Comparison of ENCODE assay signal across 8 cellular contexts in genomic region chr9:114386886-114387677, GRCh38. TPM values are rescaled to one million over a fixed set of nuclear protein-coding genes. Genes with fewer than 3 reads are reported as not detected.
DNase-seq lines count a peak whose midpoint lies in the region; ATAC-seq and TF ChIP-seq lines count a peak whose summit lies in the region.

No MANE protein-coding gene starts in this region.

- ATAC-seq in left colon: peak; percentile 79

- 18 to 43% (median 29%) methylated on average over 12 to 18 of the region's 18 CpGs for WGBS in adrenal gland, 4 donors
- 10 to 41% (median 16%) methylated on average over 5 to 18 of the region's 18 CpGs for WGBS in stomach, 5 donors

- H3K27me3 ChIP-seq in adrenal gland (no peaks in the 10 kb centered on the region), stomach (no peaks in the 10 kb centered on the region)

- H3K9me3 ChIP-seq in adrenal gland (replicated peaks in 1 of 3) (no peaks in the 10 kb centered on the region), stomach (no peaks in the 10 kb centered on the region)

- H3K4me1 ChIP-seq in adrenal gland (replicated peaks in 1 of 2) (peaks cover 27 to 65% of the 10 kb centered on the region in 2 donors), stomach (peaks cover 67 to 99% (median 92%) of the 10 kb centered on the region in 4 donors)

- H3K27ac ChIP-seq in adrenal gland (peak overlapping the region in 4 of 5 donors; percentile 47 to 93 (median 80)), stomach (peak overlapping the region; percentile 49 to 93 (median 88))

- intact Hi-C loops in adrenal gland (cut with DNase I) (no loop called here), left colon (cut with DNase I, micrococcal nuclease) (no loop called here), stomach (cut with DNase I; ENCODE audit: low total_unique reads) (no loop called here)

- in situ Hi-C loops in GM13976 (cut with MboI; ENCODE audit: low sequenced_read_pairs, unreplicated experiment): no loop called here

- H3K4me3 ChIP-seq in adrenal gland (peak overlapping the region in 3 of 4 donors; percentile 16 to 62 (median 18)), stomach (peak overlapping the region; percentile 52 to 63 (median 54))

- H3K36me3 ChIP-seq in adrenal gland (replicated peaks in 1 of 2): no peaks in the 10 kb centered on the region
- H3K36me3 ChIP-seq in stomach: peaks cover 0 to 3% (median under 1%) of the 10 kb centered on the region in 4 donors

- no peak for TF ChIP-seq CTCF in adrenal gland (IDR thresholded peaks at IDR 0.05)
- no peak for TF ChIP-seq CTCF in stomach (IDR thresholded peaks at IDR 0.05)
- no peak for TF ChIP-seq CTCF in GM13976 (IDR thresholded peaks at IDR 0.05; ENCODE audit: borderline replicate concordance, control extremely low read depth, extremely low read depth, insufficient read depth, missing control alignments)

- TF ChIP-seq POLR2A in adrenal gland (IDR thresholded peaks at IDR 0.05) (no peak), stomach (IDR thresholded peaks at IDR 0.05) (no peak)

- peak; percentile 73 for DNase-seq in activated effector memory CD4-positive, alpha-beta T cell treated with anti-CD3 and anti-CD28 coated beads, Interleukin-2, amount 50 U/mL, for 16 hours
- DNase-seq in activated effector memory CD4-positive, alpha-beta T cell treated with Interleukin-2 at 50 U/mL for 16 hours: no peak
- DNase-seq in adrenal gland (peak in 3 of 7 donors; percentile 31 to 83 (median 37)), left colon (peak; percentile 77 to 83), stomach (peak; percentile 49), NCI-H446 treated with DMSO at 0.1 percent for 48 hours (lab: John Stamatoyannopoulos, UW) (no peak), HK-2 (ENCODE audit: unreplicated experiment) (no peak), GM13976 (ENCODE audit: low spot score) (no peak)

- TF ChIP-seq EP300 in stomach (IDR thresholded peaks at IDR 0.05): no peak

RNA-seq across cellular contexts. Expression of gene AKNA, which starts 0.7 kb away (rescaled TPM):
- 10 to 100 TPM in 6 of 8 donors, 1 to 10 TPM in 2; 7.5 to 20.0 (median 15.9) TPM for total RNA-seq in adrenal gland
- polyA plus RNA-seq in adrenal gland: 10 to 100 TPM in 2 of 3 donors, 1 to 10 TPM in 1; 4.8 to 37.3 (median 20.3) TPM
- 10 to 100 TPM; 32.4 to 35.9 TPM for total RNA-seq in left colon
- 10 to 100 TPM; 13.4 to 85.8 (median 31.0) TPM for total RNA-seq in stomach
- polyA plus RNA-seq in stomach: 10 to 100 TPM; 12.2 to 13.6 (median 12.3) TPM

RNA-seq across cellular contexts. Expression of gene ORM2, which starts 57.4 kb away (rescaled TPM):
- 1 to 10 TPM in 4 of 8 donors, under 1 TPM in 1, not detected in 3; 0.60 to 6.8 (median 1.8) TPM for total RNA-seq in adrenal gland
- 10 to 100 TPM in 1 of 3 donors, 1 to 10 TPM in 1, under 1 TPM in 1; 0.88 to 16.2 (median 1.3) TPM for polyA plus RNA-seq in adrenal gland
- not detected for total RNA-seq in left colon
- 1 to 10 TPM in 2 of 5 donors, not detected in 3; 1.2 to 2.0 TPM for total RNA-seq in stomach
- 10 to 100 TPM in 1 of 3 donors, 1 to 10 TPM in 1, not detected in 1; 4.9 to 17.1 TPM for polyA plus RNA-seq in stomach

Comparison
In these comparisons a context has a peak if more than half of its experiments do, and no peak if none do; other contexts are left out.
1. DNase-seq: peak in activated effector memory CD4-positive, alpha-beta T cell treated with anti-CD3 and anti-CD28 coated beads, Interleukin-2, amount 50 U/mL, for 16 hours (single experiment), left colon (2 of 2) and stomach (single experiment); none in activated effector memory CD4-positive, alpha-beta T cell treated with Interleukin-2 at 50 U/mL for 16 hours (single experiment), NCI-H446 treated with DMSO at 0.1 percent for 48 hours (single experiment), HK-2 (single experiment) and GM13976 (single experiment).